In the genomic region with DNA sequence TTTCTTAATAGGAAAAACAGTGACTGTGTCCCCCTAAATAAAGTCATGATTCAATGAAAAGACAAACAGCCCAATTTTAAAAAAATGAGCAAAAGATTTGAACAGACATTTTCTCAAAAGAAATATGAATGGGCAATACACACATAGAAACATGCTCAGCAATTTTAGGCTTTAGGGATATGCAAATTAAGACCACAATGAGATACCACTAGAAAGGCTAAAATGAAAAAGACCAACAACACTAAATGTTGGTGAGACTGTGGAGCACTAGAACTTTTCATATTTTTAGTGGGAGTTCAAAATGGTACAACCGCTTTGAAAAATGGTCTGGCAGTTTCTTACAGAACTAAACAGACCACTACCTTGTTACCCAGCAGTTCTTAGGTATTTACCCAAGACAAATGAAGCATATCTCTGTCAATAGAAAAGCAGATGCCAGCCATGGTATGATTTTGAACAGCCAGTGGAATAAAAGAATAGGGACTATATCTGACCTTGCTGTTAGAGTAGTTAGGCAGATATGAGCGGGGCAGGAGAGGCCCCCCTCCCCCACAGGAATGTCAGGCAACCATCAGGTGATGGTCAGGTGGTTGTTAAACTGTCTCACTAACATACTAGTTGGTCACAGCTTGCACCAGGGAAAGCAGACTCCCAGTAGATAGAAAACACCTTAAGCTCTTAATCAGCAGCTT, we compare ENCODE assay signal across 13 cellular contexts.
DNase-seq lines count a peak whose midpoint lies in the region; ATAC-seq and TF ChIP-seq lines count a peak whose summit lies in the region.
"Had no signal": no experiment of that assay in that cellular context is flagged by ENCODE, and none has a peak within 500 bp of the region (broad histone marks: within the 10 kb centered on the region; RNA-seq: fewer than 3 reads in every experiment).

No MANE protein-coding gene starts in this region.

- no peak overlapping the region for H2AFZ ChIP-seq in GM23248

- H3K36me3 ChIP-seq in KOPT-K1 (ENCODE audit: insufficient read depth, low read length) (peaks cover 19% of the 10 kb centered on the region), GM23248 (ENCODE audit: low read depth) (no peaks in the 10 kb centered on the region), SJCRH30 (no peaks in the 10 kb centered on the region)
- H3K36me3 ChIP-seq: ascending aorta, pancreas had no signal

- in situ Hi-C loops in GM23248 (cut with MboI), result no loop called here

- H3K27me3 ChIP-seq in GM23248 (replicated peaks; ENCODE audit: insufficient read depth) (peaks cover 32% of the 10 kb centered on the region), SJCRH30 (no peaks in the 10 kb centered on the region)
- H3K27me3 ChIP-seq: ascending aorta, pancreas had no signal

- peak overlapping the region; percentile 75 for H3K27ac ChIP-seq in KOPT-K1 (ENCODE audit: low read depth, low read length, poor library complexity, severe bottlenecking)
- H3K27ac ChIP-seq in VCaP, result peak overlapping the region; percentile 93
- no peak overlapping the region for H3K27ac ChIP-seq in GM23248
- no peak overlapping the region for H3K27ac ChIP-seq in SJCRH30
- H3K27ac ChIP-seq: ascending aorta, pancreas, skin epidermis had no signal

- H3K36me3 Mint-ChIP-seq in activated CD4-positive, alpha-beta T cell treated with anti-CD3 and anti-CD28 coated beads, Interleukin-2, amount 10 ng/mL, durations not matched to agents 24 days and 14 days (ENCODE audit: low read depth), result peaks cover 34% of the 10 kb centered on the region
- peaks cover 6% of the 10 kb centered on the region for H3K36me3 Mint-ChIP-seq in natural killer cell treated with Interleukin-12 subunit alpha and Interleukin-12 subunit beta and Interleukin-15 and Interleukin-18, amount 100 ng/mL, for 72 hours

- H3K27me3 Mint-ChIP-seq in activated CD4-positive, alpha-beta T cell treated with anti-CD3 and anti-CD28 coated beads, Interleukin-2, amount 10 ng/mL, durations not matched to agents 24 days and 14 days, result no peaks in the 10 kb centered on the region
- no peaks in the 10 kb centered on the region for H3K27me3 Mint-ChIP-seq in natural killer cell treated with Interleukin-12 subunit alpha and Interleukin-12 subunit beta and Interleukin-15 and Interleukin-18, amount 100 ng/mL, for 72 hours

- peak in 1 of 2 donors; percentile 48 for ATAC-seq in natural killer cell treated with Interleukin-12 subunit alpha and Interleukin-12 subunit beta and Interleukin-15 and Interleukin-18, amount 100 ng/mL, for 72 hours
- ATAC-seq: activated CD4-positive, CD25-positive, alpha-beta regulatory T cell treated with anti-CD3 and anti-CD28 coated beads, Interleukin-2, amount 50 U/mL, for 24 hours had no signal

- no peaks in the 10 kb centered on the region for H3K9me2 ChIP-seq in GM23248 (ENCODE audit: insufficient read depth)

- no peak for DNase-seq in activated CD4-positive, alpha-beta T cell treated with anti-CD3 and anti-CD28 coated beads, Interleukin-2, amount 10 ng/mL, durations not matched to agents 24 days and 14 days
- no peak for DNase-seq in activated CD4-positive, alpha-beta T cell treated with anti-CD3 and anti-CD28 coated beads for 48 hours
- DNase-seq in natural killer cell treated with Interleukin-12 subunit alpha and Interleukin-12 subunit beta and Interleukin-15 and Interleukin-18, amount 100 ng/mL, for 72 hours (ENCODE audit: low spot score), result no peak
- DNase-seq in GM23248 (no peak), AML-193 (lab: John Stamatoyannopoulos, UW) (no peak), SJCRH30 (no peak)
- DNase-seq: NCI-H226, pancreas had no signal

- H3K4me3 Mint-ChIP-seq in activated CD4-positive, alpha-beta T cell treated with anti-CD3 and anti-CD28 coated beads, Interleukin-2, amount 10 ng/mL, durations not matched to agents 24 days and 14 days, result no peak overlapping the region
- H3K4me3 Mint-ChIP-seq in natural killer cell treated with Interleukin-12 subunit alpha and Interleukin-12 subunit beta and Interleukin-15 and Interleukin-18, amount 100 ng/mL, for 72 hours, result peak overlapping the region; percentile 48

- intact Hi-C loops in activated CD4-positive, alpha-beta T cell treated with anti-CD3 and anti-CD28 coated beads, Interleukin-2, amount 10 ng/mL, durations not matched to agents 24 days and 14 days (cut with micrococcal nuclease), result no loop called here

- H3K9me3 Mint-ChIP-seq in activated CD4-positive, alpha-beta T cell treated with anti-CD3 and anti-CD28 coated beads, Interleukin-2, amount 10 ng/mL, durations not matched to agents 24 days and 14 days, result peaks cover 6% of the 10 kb centered on the region
- no peaks in the 10 kb centered on the region for H3K9me3 Mint-ChIP-seq in natural killer cell treated with Interleukin-12 subunit alpha and Interleukin-12 subunit beta and Interleukin-15 and Interleukin-18, amount 100 ng/mL, for 72 hours

- H3K4me2 ChIP-seq in GM23248 (ENCODE audit: unreplicated experiment), result no peak overlapping the region

- no peaks in the 10 kb centered on the region for H4K20me1 ChIP-seq in GM23248 (ENCODE audit: insufficient read depth)

- H3K4me1 ChIP-seq in GM23248 (ENCODE audit: insufficient read depth) (no peaks in the 10 kb centered on the region), SJCRH30 (no peaks in the 10 kb centered on the region)
- H3K4me1 ChIP-seq: ascending aorta had no signal

- H3K27ac Mint-ChIP-seq in activated CD4-positive, alpha-beta T cell treated with anti-CD3 and anti-CD28 coated beads, Interleukin-2, amount 10 ng/mL, durations not matched to agents 24 days and 14 days, result peak overlapping the region; percentile 54
- peak overlapping the region; percentile 71 to 83 for H3K27ac Mint-ChIP-seq in natural killer cell treated with Interleukin-12 subunit alpha and Interleukin-12 subunit beta and Interleukin-15 and Interleukin-18, amount 100 ng/mL, for 72 hours

- H3K9me3 ChIP-seq in KOPT-K1 (ENCODE audit: insufficient read depth, low read length, poor library complexity, severe bottlenecking) (peaks cover 22% of the 10 kb centered on the region), GM23248 (ENCODE audit: low read depth) (no peaks in the 10 kb centered on the region), SJCRH30 (replicated peaks) (no peaks in the 10 kb centered on the region)
- H3K9me3 ChIP-seq: ascending aorta, pancreas had no signal

- no peaks in the 10 kb centered on the region for H3F3A ChIP-seq in GM23248 (ENCODE audit: insufficient read depth)

- TF ChIP-seq CTCF in VCaP (conservative IDR thresholded peaks at IDR 0.05), result no peak

- H3K4me1 Mint-ChIP-seq in activated CD4-positive, alpha-beta T cell treated with anti-CD3 and anti-CD28 coated beads, Interleukin-2, amount 10 ng/mL, durations not matched to agents 24 days and 14 days, result peaks cover 76% of the 10 kb centered on the region
- peaks cover 78 to 89% of the 10 kb centered on the region in 2 donors for H3K4me1 Mint-ChIP-seq in natural killer cell treated with Interleukin-12 subunit alpha and Interleukin-12 subunit beta and Interleukin-15 and Interleukin-18, amount 100 ng/mL, for 72 hours (ENCODE audit: low read depth in 2 of 2)

- WGBS in GM23248 (ENCODE audit: low coverage in 1 of 2, low lambda C conversion rate in 2 of 2, missing lambda C conversion rate in 2 of 2), 2 experiments, result 32 to 36% methylated on average over 2 of the region's 2 CpGs

- no peak overlapping the region for H3K9ac ChIP-seq in GM23248

- H3K4me3 ChIP-seq in GM23248, result no peak overlapping the region
- no peak overlapping the region for H3K4me3 ChIP-seq in SJCRH30
- H3K4me3 ChIP-seq: ascending aorta, pancreas, skin epidermis had no signal

- H3K79me2 ChIP-seq in GM23248 (ENCODE audit: insufficient read depth), result no peaks in the 10 kb centered on the region

Comparison
In these comparisons a context has a peak if more than half of its experiments do, and no peak if none do; other contexts are left out.
1. H3K27ac ChIP-seq: peak in KOPT-K1 (single experiment) and VCaP (single experiment); none in GM23248 (single experiment) and SJCRH30 (single experiment).